ENCODE assay signal across 23 cellular contexts in genomic region chr5:15388856-15389255, GRCh38.
"Had no signal": no experiment of that assay in that cellular context is flagged by ENCODE, and none has a peak within 500 bp of the region (broad histone marks: within the 10 kb centered on the region; RNA-seq: fewer than 3 reads in every experiment).

No MANE protein-coding gene starts in this region.

- FAIRE-seq: kidney had no signal

- H3K4me3 ChIP-seq: coronary artery, gastroesophageal sphincter, heart left ventricle, hepatocyte, left lung, lower lobe of right lung, skin epidermis, spleen, testis, tibial artery had no signal

- H3K27ac ChIP-seq: coronary artery, foreskin keratinocyte, gastroesophageal sphincter, heart left ventricle, hepatocyte, left lung, lower lobe of right lung, parathyroid adenoma, spleen, testis, tibial artery had no signal

- H3K9me3 Mint-ChIP-seq: type B pancreatic cell had no signal

- H3K36me3 Mint-ChIP-seq: natural killer cell; stimulated activated memory B cell treated with anti-CD40 and anti-IgM and Interleukin-4, amounts not matched to agents 10 μg/mL and 1 μg/mL and 100 μg/mL, for 72 hours; type B pancreatic cell had no signal

- H3K36me3 ChIP-seq: gastroesophageal sphincter, heart left ventricle, left lung, lower lobe of right lung, spleen, tibial artery had no signal

- H3K9me3 ChIP-seq: gastroesophageal sphincter, heart left ventricle, lower lobe of right lung, testis, tibial artery had no signal

- DNase-seq: dermis blood vessel endothelial cell; effector memory CD4-positive, alpha-beta T cell; foreskin keratinocyte; heart left ventricle; kidney; left lung; lower lobe of right lung; natural killer cell; spleen; stimulated activated CD4-positive, alpha-beta T cell treated with anti-CD3 and anti-CD28 coated beads, Interleukin-4, amount 100 ng/mL, for 4 hours; stimulated activated naive CD8-positive, alpha-beta T cell treated with anti-CD3 and anti-CD28 coated beads, Interleukin-15, Interleukin-2, amounts not matched to agents 100 U/mL and 50 U/mL, for 24 hours; substantia nigra; testis; tibial artery had no signal

- H3K4me1 ChIP-seq: foreskin keratinocyte, gastroesophageal sphincter, heart left ventricle, left lung, lower lobe of right lung, parathyroid adenoma, spleen, testis had no signal

- H3K27ac Mint-ChIP-seq: natural killer cell; progenitor cell of endocrine pancreas; stimulated activated memory B cell treated with anti-CD40 and anti-IgM and Interleukin-4, amounts not matched to agents 10 μg/mL and 1 μg/mL and 100 μg/mL, for 72 hours; type B pancreatic cell had no signal

- H3K4me3 Mint-ChIP-seq: natural killer cell; neural crest cell; stimulated activated memory B cell treated with anti-CD40 and anti-IgM and Interleukin-4, amounts not matched to agents 10 μg/mL and 1 μg/mL and 100 μg/mL, for 72 hours had no signal

- H3K27me3 Mint-ChIP-seq: progenitor cell of endocrine pancreas; stimulated activated memory B cell treated with anti-CD40 and anti-IgM and Interleukin-4, amounts not matched to agents 10 μg/mL and 1 μg/mL and 100 μg/mL, for 72 hours; type B pancreatic cell had no signal

- H3K4me1 Mint-ChIP-seq: natural killer cell; stimulated activated memory B cell treated with anti-CD40 and anti-IgM and Interleukin-4, amounts not matched to agents 10 μg/mL and 1 μg/mL and 100 μg/mL, for 72 hours had no signal

- H3K27me3 ChIP-seq: foreskin keratinocyte, gastroesophageal sphincter, heart left ventricle, hepatocyte, left lung, testis, tibial artery had no signal

- ATAC-seq: foreskin keratinocyte; gastroesophageal sphincter; left lung; lower lobe of right lung; natural killer cell; stimulated activated memory B cell treated with anti-CD40 and anti-IgM and Interleukin-4, amounts not matched to agents 10 μg/mL and 1 μg/mL and 100 μg/mL, for 72 hours; stimulated activated naive CD8-positive, alpha-beta T cell treated with anti-CD3 and anti-CD28 coated beads, Interleukin-15, Interleukin-2, amounts not matched to agents 100 U/mL and 50 U/mL, for 24 hours had no signal
